In genomic region chr6:27213091-27213517, GRCh38 we compare ENCODE assay signal across 1 cellular context.
TF ChIP-seq lines count a peak whose summit lies in the region.

No MANE protein-coding gene starts in this region.

TF ChIP-seq in A549, 52 proteins besides CTCF, POLR2A, EP300 and RAD21:
- TF ChIP-seq MAFK (IDR thresholded peaks at IDR 0.05; ENCODE audit: partially characterized antibody) = peak; percentile 4
TF ChIP-seq in A549: peak in this region for 1; not testable (repeated sequence) for 51.
